17 cellular contexts compared by ENCODE assay signal in genomic region chr3:98532275-98532637, GRCh38. TPM values are rescaled to one million over a fixed set of nuclear protein-coding genes. Genes with fewer than 3 reads are reported as not detected.
DNase-seq lines count a peak whose midpoint lies in the region; ATAC-seq and TF ChIP-seq lines count a peak whose summit lies in the region.
"Had no signal": no experiment of that assay in that cellular context is flagged by ENCODE, and none has a peak within 500 bp of the region (broad histone marks: within the 10 kb centered on the region; RNA-seq: fewer than 3 reads in every experiment).

No MANE protein-coding gene starts in this region.

- H3K4me1 ChIP-seq in CD8-positive, alpha-beta T cell (ENCODE audit: insufficient read depth, low read length): no peaks in the 10 kb centered on the region
- no peaks in the 10 kb centered on the region for H3K4me1 ChIP-seq in Peyer's patch
- no peaks in the 10 kb centered on the region for H3K4me1 ChIP-seq in colonic mucosa
- H3K4me1 ChIP-seq in SJCRH30: no peaks in the 10 kb centered on the region
- H3K4me1 ChIP-seq: esophagus squamous epithelium, sigmoid colon had no signal

- intact Hi-C loops in CD8-positive, alpha-beta T cell (cut with DNase I, micrococcal nuclease): no loop called here
- intact Hi-C loops in colonic mucosa (cut with DNase I): no loop called here

- POLR2A ChIA-PET in CD8-positive, alpha-beta T cell (lab: Charles Lee): interaction anchor here (1.2 to 2.0 kb wide), 2 partner anchors 9 to 32 kb away, joined by 7 to 9 read pairs; partner anchors contain the start of gene CLDND1

- no peak overlapping the region for H3K27ac ChIP-seq in CD8-positive, alpha-beta T cell (ENCODE audit: low read depth, low read length)
- H3K27ac ChIP-seq in Peyer's patch (peak overlapping the region in 3 of 4 donors; percentile 49 to 69 (median 62)), colonic mucosa (peak overlapping the region; percentile 56), SJCRH30 (no peak overlapping the region)
- H3K27ac ChIP-seq: BLaER1 treated with 17β-estradiol and CSF1 and Interleukin-3, amounts not matched to agents 10 nM and 100 nM; sigmoid colon had no signal

- peak overlapping the region; percentile 54 to 69 for H3K9ac ChIP-seq in colonic mucosa (ENCODE audit: low read depth in 2 of 2, low read length in 2 of 2)
- H3K9ac ChIP-seq: BLaER1 treated with 17β-estradiol and CSF1 and Interleukin-3, amounts not matched to agents 10 nM and 100 nM had no signal

- H3K36me3 Mint-ChIP-seq in CD8-positive, alpha-beta T cell: no peaks in the 10 kb centered on the region

- H3K4me3 ChIP-seq in CD8-positive, alpha-beta T cell (ENCODE audit: low read depth, low read length): no peak overlapping the region
- peak overlapping the region in 3 of 4 donors; percentile 25 to 30 (median 26) for H3K4me3 ChIP-seq in Peyer's patch
- peak overlapping the region; percentile 9 for H3K4me3 ChIP-seq in colonic mucosa
- no peak overlapping the region for H3K4me3 ChIP-seq in SJCRH30
- H3K4me3 ChIP-seq: BLaER1 treated with 17β-estradiol and CSF1 and Interleukin-3, amounts not matched to agents 10 nM and 100 nM; sigmoid colon had no signal

- CTCF ChIA-PET in CD8-positive, alpha-beta T cell (lab: Charles Lee): interaction anchor here (1.0 to 1.2 kb wide), 2 partner anchors 9 to 13 kb away, joined by 3 read pairs; partner anchors contain the start of gene CLDND1

- ATAC-seq in CD8-positive, alpha-beta T cell: no peak
- peak; percentile 1 for ATAC-seq in GM18498 (IDR thresholded peaks at IDR 0.05; ENCODE audit: unreplicated experiment)
- no peak for ATAC-seq in HG03439 (IDR thresholded peaks at IDR 0.05; ENCODE audit: unreplicated experiment)

- H3K9me3 ChIP-seq in CD8-positive, alpha-beta T cell (ENCODE audit: low read length): no peaks in the 10 kb centered on the region
- H3K9me3 ChIP-seq in Peyer's patch (no peaks in the 10 kb centered on the region), colonic mucosa (no peaks in the 10 kb centered on the region), SJCRH30 (replicated peaks) (no peaks in the 10 kb centered on the region)
- H3K9me3 ChIP-seq: BLaER1 treated with 17β-estradiol and CSF1 and Interleukin-3, amounts not matched to agents 10 nM and 100 nM; esophagus squamous epithelium; sigmoid colon had no signal

- H3K4me1 Mint-ChIP-seq in CD8-positive, alpha-beta T cell (ENCODE audit: low read depth): peaks cover 2% of the 10 kb centered on the region

- H3K36me3 ChIP-seq in CD8-positive, alpha-beta T cell (ENCODE audit: insufficient read depth, low read length): no peaks in the 10 kb centered on the region
- no peaks in the 10 kb centered on the region for H3K36me3 ChIP-seq in Peyer's patch
- H3K36me3 ChIP-seq in colonic mucosa: no peaks in the 10 kb centered on the region
- H3K36me3 ChIP-seq in SJCRH30: no peaks in the 10 kb centered on the region
- H3K36me3 ChIP-seq: BLaER1 treated with 17β-estradiol and CSF1 and Interleukin-3, amounts not matched to agents 10 nM and 100 nM; esophagus squamous epithelium; sigmoid colon had no signal

- no peaks in the 10 kb centered on the region for H3K9me3 Mint-ChIP-seq in CD8-positive, alpha-beta T cell

- no peak for TF ChIP-seq POLR2A in Peyer's patch (IDR thresholded peaks at IDR 0.05)

- H3K27me3 ChIP-seq in CD8-positive, alpha-beta T cell (ENCODE audit: insufficient read depth, low read length): no peaks in the 10 kb centered on the region
- H3K27me3 ChIP-seq in Peyer's patch: no peaks in the 10 kb centered on the region
- no peaks in the 10 kb centered on the region for H3K27me3 ChIP-seq in colonic mucosa
- H3K27me3 ChIP-seq in SJCRH30: no peaks in the 10 kb centered on the region
- H3K27me3 ChIP-seq: BLaER1 treated with 17β-estradiol and CSF1 and Interleukin-3, amounts not matched to agents 10 nM and 100 nM; esophagus squamous epithelium; sigmoid colon had no signal

- H3K27me3 Mint-ChIP-seq in CD8-positive, alpha-beta T cell (ENCODE audit: low read depth): no peaks in the 10 kb centered on the region

- H3K27ac Mint-ChIP-seq in CD8-positive, alpha-beta T cell: no peak overlapping the region

- peak overlapping the region; percentile 48 for H3K4me3 Mint-ChIP-seq in CD8-positive, alpha-beta T cell

- no peak for TF ChIP-seq CTCF in CD8-positive, alpha-beta T cell (IDR thresholded peaks at IDR 0.05)
- TF ChIP-seq CTCF in Peyer's patch (IDR thresholded peaks at IDR 0.05) (no peak), colonic mucosa (IDR thresholded peaks at IDR 0.05) (no peak)

- no peak for DNase-seq in CD8-positive, alpha-beta T cell
- DNase-seq in Peyer's patch (no peak), colonic mucosa (no peak), midbrain (lab: John Stamatoyannopoulos, UW) (no peak), anterior cingulate cortex (lab: John Stamatoyannopoulos, UW) (no peak), SJCRH30 (no peak)
- DNase-seq: activated CD8-positive, alpha-beta memory T cell treated with anti-CD3 and anti-CD28 coated beads, Interleukin-2, amount 50 U/mL, for 48 hours; esophagus squamous epithelium; NCI-H1092 treated with DMSO at 0.1 percent for 48 hours; NCI-H2171 treated with DMSO at 0.1 percent for 48 hours; Right ventricle myocardium superior; sigmoid colon; stimulated activated CD4-positive, alpha-beta T cell treated with anti-CD3 and anti-CD28 coated beads, Interleukin-4, amount 100 ng/mL, for 24 hours had no signal

RNA-seq across cellular contexts. Expression of gene GPR15, which starts 0.5 kb away (rescaled TPM):
- 1 to 10 TPM; 9.1 to 9.3 TPM for total RNA-seq in CD8-positive, alpha-beta T cell
- total RNA-seq in Peyer's patch: 10 to 100 TPM in 1 of 4 donors, 1 to 10 TPM in 2, not detected in 1; 1.2 to 26.4 (median 5.1) TPM
- total RNA-seq in colonic mucosa: 1 to 10 TPM; 2.9 to 5.1 TPM
- not detected in 2 replicates for total RNA-seq in SJCRH30 (2014; rRNA removed; shearing (Covaris generic))
- total RNA-seq: lower leg skin, Right ventricle myocardium superior had no signal

RNA-seq across cellular contexts. Expression of gene CLDND1, which starts 9.6 kb away (rescaled TPM):
- total RNA-seq in CD8-positive, alpha-beta T cell: 100 to 1,000 TPM; 135 to 146 TPM
- total RNA-seq in Peyer's patch (100 to 1,000 TPM in 2 of 4 donors, 10 to 100 TPM in 2; 60.2 to 113 (median 96.7) TPM), colonic mucosa (10 to 100 TPM; 42.3 to 97.8 TPM)
- total RNA-seq in SJCRH30 (2014; rRNA removed; shearing (Covaris generic)): 132 and 147 TPM in 2 replicates

RNA-seq across cellular contexts. Expression of gene OR5K2, which starts 34.8 kb away (rescaled TPM):
- not detected for total RNA-seq in CD8-positive, alpha-beta T cell
- total RNA-seq in Peyer's patch (not detected), colonic mucosa (not detected)
- total RNA-seq in SJCRH30 (2014; rRNA removed; shearing (Covaris generic)): 0.12 TPM in 1 of 2 replicates, not detected in the other
- total RNA-seq: esophagus squamous epithelium, lower leg skin, Right ventricle myocardium superior, sigmoid colon had no signal

Comparison
In these comparisons a context has a peak if more than half of its experiments do, and no peak if none do; other contexts are left out.
1. H3K27ac ChIP-seq: peak in Peyer's patch (3 of 4) and colonic mucosa (single experiment); none in CD8-positive, alpha-beta T cell (single experiment) and SJCRH30 (single experiment).
2. H3K4me3 ChIP-seq: peak in Peyer's patch (3 of 4) and colonic mucosa (single experiment); none in CD8-positive, alpha-beta T cell (single experiment) and SJCRH30 (single experiment).